8 cellular contexts compared by ENCODE assay signal in the genomic region with DNA sequence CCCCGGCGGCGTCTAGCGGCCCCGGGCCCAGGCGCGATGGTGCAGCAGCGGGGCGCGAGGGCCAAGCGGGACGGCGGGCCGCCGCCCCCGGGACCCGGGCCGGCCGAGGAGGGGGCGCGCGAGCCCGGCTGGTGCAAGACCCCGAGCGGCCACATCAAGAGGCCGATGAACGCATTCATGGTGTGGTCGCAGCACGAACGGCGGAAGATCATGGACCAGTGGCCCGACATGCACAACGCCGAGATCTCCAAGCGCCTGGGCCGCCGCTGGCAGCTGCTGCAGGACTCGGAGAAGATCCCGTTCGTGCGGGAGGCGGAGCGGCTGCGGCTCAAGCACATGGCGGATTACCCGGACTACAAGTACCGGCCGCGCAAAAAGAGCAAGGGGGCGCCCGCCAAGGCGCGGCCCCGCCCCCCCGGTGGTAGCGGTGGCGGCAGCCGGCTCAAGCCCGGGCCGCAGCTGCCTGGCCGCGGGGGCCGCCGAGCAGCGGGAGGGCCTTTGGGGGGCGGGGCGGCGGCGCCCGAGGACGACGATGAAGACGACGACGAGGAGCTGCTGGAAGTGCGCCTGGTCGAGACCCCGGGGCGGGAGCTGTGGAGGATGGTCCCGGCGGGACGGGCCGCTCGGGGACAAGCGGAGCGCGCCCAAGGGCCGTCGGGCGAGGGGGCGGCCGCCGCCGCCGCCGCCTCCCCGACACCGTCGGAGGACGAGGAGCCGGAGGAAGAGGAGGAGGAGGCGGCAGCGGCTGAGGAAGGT. TPM values are rescaled to one million over a fixed set of nuclear protein-coding genes. Genes with fewer than 3 reads are reported as not detected.
DNase-seq lines count a peak whose midpoint lies in the region; ATAC-seq and TF ChIP-seq lines count a peak whose summit lies in the region.

No MANE protein-coding gene starts in this region.

- peak; percentile 9 for ATAC-seq in GM19455 (IDR thresholded peaks at IDR 0.05; ENCODE audit: unreplicated experiment)
- ATAC-seq in GM18873 (IDR thresholded peaks at IDR 0.05; ENCODE audit: low FRiP score, unreplicated experiment): no peak

- H3K4me2 ChIP-seq in BLaER1: peak overlapping the region; percentile 99

- TF ChIP-seq CTCF in NB4 (IDR thresholded peaks at IDR 0.05; ENCODE audit: low read depth, low read length): no peak
- TF ChIP-seq CTCF in VCaP (conservative IDR thresholded peaks at IDR 0.05): no peak; the same call in 1 of the 2 replicates
- TF ChIP-seq CTCF in choroid plexus epithelial cell (conservative IDR thresholded peaks at IDR 0.05; ENCODE audit: low read depth, low read length): no peak
- no peak for TF ChIP-seq CTCF in spleen (IDR thresholded peaks at IDR 0.05 in 8 of 11, conservative IDR thresholded peaks at IDR 0.05 in 3 of 11)

- H3K4me3 ChIP-seq in BLaER1 (peak overlapping the region; percentile 94), NB4 (ENCODE audit: low read depth, low read length) (peak overlapping the region; percentile 82), choroid plexus epithelial cell (ENCODE audit: low read depth, low read length) (peak overlapping the region; percentile 78), spleen (peak overlapping the region; percentile 72 to 94 (median 80))

- H3K27ac ChIP-seq in BLaER1 (peak overlapping the region; percentile 93), VCaP (peak overlapping the region; percentile 98), spleen (peak overlapping the region; percentile 90 to 98 (median 94))

- 0 to 1% (median 0%) methylated on average over 30 to 103 of the region's 103 CpGs for WGBS in spleen, 5 donors

- H3K9ac ChIP-seq in BLaER1: peak overlapping the region; percentile 92

- intact Hi-C loops in spleen (cut with DNase I; ENCODE audit: low total_unique reads): loop anchor here (5.0 kb wide), 2 partner anchors 39 to 119 kb away; no protein-coding TSS in a partner anchor

- H3K27me3 ChIP-seq in BLaER1: no peaks in the 10 kb centered on the region
- H3K27me3 ChIP-seq in spleen (replicated peaks in 1 of 7): peaks cover 0 to 14% (median 0%) of the 10 kb centered on the region in 7 donors

- H3K4me1 ChIP-seq in BLaER1 (peaks cover 38% of the 10 kb centered on the region), spleen (peaks cover 13 to 69% (median 57%) of the 10 kb centered on the region in 6 donors)

- no peaks in the 10 kb centered on the region for H3K9me3 ChIP-seq in BLaER1
- H3K9me3 ChIP-seq in spleen: no peaks in the 10 kb centered on the region

- peaks cover 45% of the 10 kb centered on the region for H4K20me1 ChIP-seq in BLaER1

- DNase-seq in NB4 (ENCODE audit: low read depth): peak; percentile 87
- DNase-seq in choroid plexus epithelial cell (ENCODE audit: low read depth): peak; percentile 80
- DNase-seq in kidney tubule cell (ENCODE audit: low spot score): peak; percentile 57
- DNase-seq in spleen: peak; percentile 94

- peak; percentile 40 for TF ChIP-seq POLR2A in NB4 (IDR thresholded peaks at IDR 0.05; ENCODE audit: extremely low read depth, insufficient read length)
- TF ChIP-seq POLR2A in spleen (IDR thresholded peaks at IDR 0.05): no peak

- H3K36me3 ChIP-seq in BLaER1 (peaks cover 15% of the 10 kb centered on the region; the same call in 1 of the 2 replicates), spleen (no peaks in the 10 kb centered on the region)

RNA-seq across cellular contexts. Expression of a gene that starts 0.7 kb away (rescaled TPM):
- 10 to 100 TPM in 2 of 7 donors, 1 to 10 TPM in 5; 4.5 to 12.5 (median 8.3) TPM for total RNA-seq in spleen
- polyA plus RNA-seq in spleen: 1 to 10 TPM; 3.2 to 4.9 (median 3.4) TPM

RNA-seq across cellular contexts. Expression of a gene that starts 20.8 kb away (rescaled TPM):
- 10 to 100 TPM; 10.9 to 26.3 (median 18.2) TPM for total RNA-seq in spleen
- polyA plus RNA-seq in spleen: 10 to 100 TPM; 10.5 to 13.4 (median 12.8) TPM

RNA-seq across cellular contexts. Expression of a gene that starts 28.7 kb away (rescaled TPM):
- 10 to 100 TPM; 17.4 to 26.6 (median 23.6) TPM for total RNA-seq in spleen
- polyA plus RNA-seq in spleen: 10 to 100 TPM; 18.7 to 22.2 (median 19.5) TPM

RNA-seq across cellular contexts. Expression of a gene that starts 35.5 kb away (rescaled TPM):
- total RNA-seq in spleen: 10 to 100 TPM in 1 of 7 donors, 1 to 10 TPM in 6; 2.3 to 10.4 (median 7.3) TPM
- 1 to 10 TPM; 3.8 to 5.4 (median 4.4) TPM for polyA plus RNA-seq in spleen

RNA-seq across cellular contexts. Expression of a gene that starts 54.5 kb away (rescaled TPM):
- total RNA-seq in spleen: 10 to 100 TPM in 4 of 7 donors, 1 to 10 TPM in 3; 8.3 to 25.7 (median 12.0) TPM
- polyA plus RNA-seq in spleen: 10 to 100 TPM in 2 of 3 donors, 1 to 10 TPM in 1; 5.7 to 11.7 (median 11.6) TPM
